Comparison of ENCODE assay signal across 13 cellular contexts in genomic region chr15:52171386-52171785, GRCh38. TPM values are rescaled to one million over a fixed set of nuclear protein-coding genes. Genes with fewer than 3 reads are reported as not detected.
A peak's percentile ranks its signal among the peaks of the same experiment; 100 is the strongest.
DNase-seq lines count a peak whose midpoint lies in the region; ATAC-seq and TF ChIP-seq lines count a peak whose summit lies in the region.
"Had no signal": no experiment of that assay in that cellular context is flagged by ENCODE, and none has a peak within 500 bp of the region (broad histone marks: within the 10 kb centered on the region; RNA-seq: fewer than 3 reads in every experiment).

No MANE protein-coding gene starts in this region.

- no peak overlapping the region for H2AK5ac ChIP-seq in neuronal stem cell (ENCODE audit: low read depth, low read length)

- intact Hi-C loops in activated CD4-positive, alpha-beta T cell treated with anti-CD3 and anti-CD28 coated beads, Interleukin-2, amount 10 ng/mL, durations not matched to agents 24 days and 14 days (cut with micrococcal nuclease), result no loop called here

- no peaks in the 10 kb centered on the region for H3K79me1 ChIP-seq in neuronal stem cell (ENCODE audit: low read depth, low read length)

- no peak overlapping the region for H3K27ac ChIP-seq in neuronal stem cell (replicated peaks; ENCODE audit: low read length)
- H3K27ac ChIP-seq: RWPE1, spleen had no signal

- peak; percentile 73 for DNase-seq in activated CD4-positive, alpha-beta T cell treated with anti-CD3 and anti-CD28 coated beads, Interleukin-2, amount 10 ng/mL, durations not matched to agents 24 days and 14 days
- no peak for DNase-seq in activated CD4-positive, alpha-beta T cell treated with anti-CD3 and anti-CD28 coated beads for 48 hours
- DNase-seq in choroid plexus epithelial cell (ENCODE audit: low read depth), result peak; percentile 70
- no peak for DNase-seq in neuronal stem cell (ENCODE audit: low spot score)
- DNase-seq: activated CD4-positive, alpha-beta T cell treated with anti-CD3 and anti-CD28 coated beads, Interleukin-2, amount 50 U/mL, for 48 hours; cortex of kidney; NCI-H187; spleen had no signal

- H3K27me3 ChIP-seq in neuronal stem cell (ENCODE audit: control insufficient read depth in 3 of 3, insufficient read depth in 3 of 3, low read depth in 1 of 3, low read length in 3 of 3), result no peaks in the 10 kb centered on the region
- H3K27me3 ChIP-seq: spleen had no signal

- peak overlapping the region; percentile 36 for H3K4me3 Mint-ChIP-seq in activated CD4-positive, alpha-beta T cell treated with anti-CD3 and anti-CD28 coated beads, Interleukin-2, amount 10 ng/mL, durations not matched to agents 24 days and 14 days
- no peak overlapping the region for H3K4me3 Mint-ChIP-seq in T-helper 1 cell treated with Interleukin-12 subunit alpha and Interleukin-12 subunit beta and Interleukin-4 antibody, amounts not matched to agents 30 μg/mL and 1 μg/mL, for 36 hours

- no peaks in the 10 kb centered on the region for H3K36me3 ChIP-seq in neuronal stem cell (replicated peaks in 1 of 2; ENCODE audit: control insufficient read depth in 2 of 2, insufficient read depth in 2 of 2, low read length in 2 of 2)

- H3K4me2 ChIP-seq in neuronal stem cell (ENCODE audit: insufficient read depth, low read length, poor library complexity, severe bottlenecking), result no peak overlapping the region

- no peak overlapping the region for H3K23ac ChIP-seq in neuronal stem cell (ENCODE audit: low read depth, low read length, poor library complexity)

- no peak overlapping the region for H3K18ac ChIP-seq in neuronal stem cell (ENCODE audit: low read length)

- H3K4me3 ChIP-seq in choroid plexus epithelial cell (ENCODE audit: low read depth, low read length) (no peak overlapping the region), neuronal stem cell (ENCODE audit: low read length in 2 of 2) (no peak overlapping the region)
- H3K4me3 ChIP-seq: spleen had no signal

- WGBS in neuronal stem cell (ENCODE audit: extremely low coverage in 2 of 2, insufficient read length in 2 of 2, insufficient replicate concordance in 1 of 2), 2 donors, result no CpG with 5 or more reads among the region's 4 CpGs

- H3K9me3 Mint-ChIP-seq in activated CD4-positive, alpha-beta T cell treated with anti-CD3 and anti-CD28 coated beads, Interleukin-2, amount 10 ng/mL, durations not matched to agents 24 days and 14 days, result no peaks in the 10 kb centered on the region
- no peaks in the 10 kb centered on the region for H3K9me3 Mint-ChIP-seq in T-helper 1 cell treated with Interleukin-12 subunit alpha and Interleukin-12 subunit beta and Interleukin-4 antibody, amounts not matched to agents 30 μg/mL and 1 μg/mL, for 36 hours

- H3K4me1 ChIP-seq in neuronal stem cell (ENCODE audit: control insufficient read depth in 2 of 2, insufficient read depth in 1 of 2, low read depth in 1 of 2, low read length in 2 of 2), result no peaks in the 10 kb centered on the region

- H3K27ac Mint-ChIP-seq in activated CD4-positive, alpha-beta T cell treated with anti-CD3 and anti-CD28 coated beads, Interleukin-2, amount 10 ng/mL, durations not matched to agents 24 days and 14 days, result no peak overlapping the region
- peak overlapping the region; percentile 3 for H3K27ac Mint-ChIP-seq in T-helper 1 cell treated with Interleukin-12 subunit alpha and Interleukin-12 subunit beta and Interleukin-4 antibody, amounts not matched to agents 30 μg/mL and 1 μg/mL, for 36 hours

- H4K91ac ChIP-seq in neuronal stem cell (ENCODE audit: low read depth, low read length, poor library complexity), result no peak overlapping the region

- no peaks in the 10 kb centered on the region for H3K27me3 Mint-ChIP-seq in activated CD4-positive, alpha-beta T cell treated with anti-CD3 and anti-CD28 coated beads, Interleukin-2, amount 10 ng/mL, durations not matched to agents 24 days and 14 days
- no peaks in the 10 kb centered on the region for H3K27me3 Mint-ChIP-seq in T-helper 1 cell treated with Interleukin-12 subunit alpha and Interleukin-12 subunit beta and Interleukin-4 antibody, amounts not matched to agents 30 μg/mL and 1 μg/mL, for 36 hours (ENCODE audit: low read depth)

- no peak overlapping the region for H3K14ac ChIP-seq in neuronal stem cell (ENCODE audit: low read length)

- H2BK5ac ChIP-seq in neuronal stem cell (ENCODE audit: low read length), result no peak overlapping the region

- H3K9ac ChIP-seq in neuronal stem cell (ENCODE audit: low read depth, low read length, poor library complexity), result no peak overlapping the region

- H2BK120ac ChIP-seq in neuronal stem cell (ENCODE audit: low read depth, low read length), result no peak overlapping the region

- peaks cover 17% of the 10 kb centered on the region for H3K4me1 Mint-ChIP-seq in activated CD4-positive, alpha-beta T cell treated with anti-CD3 and anti-CD28 coated beads, Interleukin-2, amount 10 ng/mL, durations not matched to agents 24 days and 14 days
- H3K4me1 Mint-ChIP-seq in T-helper 1 cell treated with Interleukin-12 subunit alpha and Interleukin-12 subunit beta and Interleukin-4 antibody, amounts not matched to agents 30 μg/mL and 1 μg/mL, for 36 hours (ENCODE audit: low read depth), result peaks cover 13% of the 10 kb centered on the region

- no peak overlapping the region for H2BK15ac ChIP-seq in neuronal stem cell (ENCODE audit: low read length)

- peak overlapping the region; percentile 58 for H2AFZ ChIP-seq in neuronal stem cell (ENCODE audit: low read length)

- TF ChIP-seq CTCF in choroid plexus epithelial cell (conservative IDR thresholded peaks at IDR 0.05; ENCODE audit: low read depth, low read length), result peak; percentile 43

- peaks cover 7% of the 10 kb centered on the region for H3K36me3 Mint-ChIP-seq in activated CD4-positive, alpha-beta T cell treated with anti-CD3 and anti-CD28 coated beads, Interleukin-2, amount 10 ng/mL, durations not matched to agents 24 days and 14 days (ENCODE audit: low read depth)
- peaks cover 4% of the 10 kb centered on the region for H3K36me3 Mint-ChIP-seq in T-helper 1 cell treated with Interleukin-12 subunit alpha and Interleukin-12 subunit beta and Interleukin-4 antibody, amounts not matched to agents 30 μg/mL and 1 μg/mL, for 36 hours (ENCODE audit: low read depth)

- no peak overlapping the region for H3K4ac ChIP-seq in neuronal stem cell (ENCODE audit: low read length)

- H4K8ac ChIP-seq in neuronal stem cell (ENCODE audit: low read depth, low read length), result no peak overlapping the region

- ATAC-seq in HG03159 (IDR thresholded peaks at IDR 0.05; ENCODE audit: unreplicated experiment), result no peak
- no peak for ATAC-seq in GM21381 (IDR thresholded peaks at IDR 0.05; ENCODE audit: unreplicated experiment)
- no peak for ATAC-seq in HG03457 (IDR thresholded peaks at IDR 0.05; ENCODE audit: unreplicated experiment)

- no peaks in the 10 kb centered on the region for H3K9me3 ChIP-seq in neuronal stem cell (replicated peaks in 1 of 2; ENCODE audit: control insufficient read depth in 2 of 2, insufficient read depth in 1 of 2, low read depth in 1 of 2, low read length in 2 of 2)
- H3K9me3 ChIP-seq: spleen had no signal

- H2BK12ac ChIP-seq in neuronal stem cell (ENCODE audit: low read length), result no peak overlapping the region

RNA-seq across cellular contexts. Expression of gene GNB5, which starts 19.8 kb away (rescaled TPM):
- total RNA-seq in activated CD4-positive, alpha-beta T cell treated with anti-CD3 and anti-CD28 coated beads, Interleukin-2, amount 10 ng/mL, durations not matched to agents 24 days and 14 days, result 19.5 and 21.5 TPM in 2 replicates
- polyA plus RNA-seq in neuronal stem cell (2013, experiment 1 of 2), result 20.4 TPM
- polyA plus RNA-seq in neuronal stem cell (2013, experiment 2 of 2), result 20.0 TPM

RNA-seq across cellular contexts. Expression of gene BCL2L10, which starts 58.8 kb away (rescaled TPM):
- not detected in 2 replicates for total RNA-seq in activated CD4-positive, alpha-beta T cell treated with anti-CD3 and anti-CD28 coated beads, Interleukin-2, amount 10 ng/mL, durations not matched to agents 24 days and 14 days
- polyA plus RNA-seq in neuronal stem cell (2013, experiment 1 of 2), result 0.06 TPM
- 0.07 TPM for polyA plus RNA-seq in neuronal stem cell (2013, experiment 2 of 2)

Comparison
In these comparisons a context has a peak if more than half of its experiments do, and no peak if none do; other contexts are left out.
1. DNase-seq: peak in activated CD4-positive, alpha-beta T cell treated with anti-CD3 and anti-CD28 coated beads, Interleukin-2, amount 10 ng/mL, durations not matched to agents 24 days and 14 days (single experiment) and choroid plexus epithelial cell (single experiment); none in activated CD4-positive, alpha-beta T cell treated with anti-CD3 and anti-CD28 coated beads for 48 hours (single experiment) and neuronal stem cell (single experiment).